ENCODE assay signal across 8 cellular contexts in the genomic region with DNA sequence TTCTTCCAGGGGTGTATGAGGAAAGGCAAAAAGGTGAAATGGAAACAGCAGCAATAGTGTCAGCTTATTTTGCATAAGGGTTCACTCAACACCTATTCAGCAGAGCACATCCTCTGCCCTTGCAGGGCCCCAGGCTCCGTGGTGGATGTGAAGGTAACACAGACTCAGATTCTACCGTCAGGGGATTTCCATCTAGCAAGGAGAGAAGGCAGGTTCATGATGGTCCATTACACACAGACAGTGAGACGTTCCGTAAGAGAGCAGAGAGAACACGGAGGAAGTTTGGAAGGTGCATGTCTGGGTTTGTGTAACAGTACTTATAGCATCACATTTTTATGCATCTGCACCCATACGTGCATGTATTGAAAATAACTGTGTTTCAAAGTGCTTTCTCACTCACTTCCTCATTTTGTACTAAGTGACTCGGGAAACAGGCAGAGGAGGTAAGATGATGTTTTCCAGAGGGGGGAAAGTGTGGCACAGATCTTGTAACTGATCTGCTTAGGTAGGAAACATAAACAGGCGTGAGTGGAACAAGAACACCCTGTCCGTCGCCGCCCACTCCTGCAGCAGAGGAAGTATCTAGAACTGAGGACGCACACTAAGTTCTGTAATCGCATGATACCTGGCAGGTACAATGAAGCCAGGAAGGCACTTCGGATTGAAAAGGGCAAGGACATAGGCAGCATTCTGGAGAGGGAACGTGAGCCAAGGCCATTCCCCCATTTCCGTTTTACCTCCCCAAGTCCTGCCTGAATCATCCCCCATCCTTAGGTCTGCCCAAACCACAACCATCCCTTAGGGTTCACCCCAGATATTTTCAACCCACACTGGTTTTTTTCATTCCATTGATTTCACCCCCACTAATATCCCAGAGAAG. TPM values are rescaled to one million over a fixed set of nuclear protein-coding genes. Genes with fewer than 3 reads are reported as not detected.
DNase-seq lines count a peak whose midpoint lies in the region; ATAC-seq and TF ChIP-seq lines count a peak whose summit lies in the region.

No MANE protein-coding gene starts in this region.

- H3K4me1 ChIP-seq in BE2C: no peaks in the 10 kb centered on the region
- H3K4me1 ChIP-seq in hepatocyte (ENCODE audit: insufficient read depth): peaks cover 16% of the 10 kb centered on the region

- peaks cover 30% of the 10 kb centered on the region for H3K27me3 ChIP-seq in BE2C
- H3K27me3 ChIP-seq in SU-DHL-6 (ENCODE audit: low read length): no peaks in the 10 kb centered on the region
- no peaks in the 10 kb centered on the region for H3K27me3 ChIP-seq in hepatocyte

- H3K9me2 ChIP-seq in SU-DHL-6 (replicated peaks; ENCODE audit: insufficient read depth, low read length) (no peaks in the 10 kb centered on the region), hepatocyte (replicated peaks; ENCODE audit: insufficient read depth) (no peaks in the 10 kb centered on the region)

- H4K20me1 ChIP-seq in SU-DHL-6 (ENCODE audit: low read depth, low read length): no peaks in the 10 kb centered on the region
- H4K20me1 ChIP-seq in hepatocyte (ENCODE audit: insufficient read depth, poor library complexity, severe bottlenecking): no peaks in the 10 kb centered on the region

- H3K27me3 Mint-ChIP-seq in stimulated activated naive CD8-positive, alpha-beta T cell treated with anti-CD3 and anti-CD28 coated beads, Interleukin-15, Interleukin-2, amounts not matched to agents 100 ng/mL and 50 ng/mL, for 24 hours: peaks cover 69% of the 10 kb centered on the region

- H3K36me3 ChIP-seq in BE2C (no peaks in the 10 kb centered on the region), SU-DHL-6 (ENCODE audit: low read length) (no peaks in the 10 kb centered on the region), hepatocyte (replicated peaks; ENCODE audit: insufficient read depth, low read depth) (no peaks in the 10 kb centered on the region)

- DNase-seq in BE2C (no peak), hepatocyte (ENCODE audit: low spot score) (no peak), NCI-H2171 (lab: John Stamatoyannopoulos, UW) (no peak)
- no peak for DNase-seq in stimulated activated naive CD4-positive, alpha-beta T cell treated with Interleukin-2 at 50 U/mL for 16 hours (lab: John Stamatoyannopoulos, UW)

- peak overlapping the region; percentile 45; the same call in 1 of the 2 replicates for H3K9ac ChIP-seq in SU-DHL-6 (ENCODE audit: low read length)

- H3F3A ChIP-seq in SU-DHL-6 (ENCODE audit: insufficient read depth): no peaks in the 10 kb centered on the region

- TF ChIP-seq CTCF in BE2C (IDR thresholded peaks at IDR 0.05; ENCODE audit: low read depth, low read length) (no peak), SU-DHL-6 (IDR thresholded peaks at IDR 0.05; ENCODE audit: insufficient read depth, low read length, poor library complexity, severe bottlenecking) (no peak), hepatocyte (IDR thresholded peaks at IDR 0.05; ENCODE audit: poor library complexity) (no peak)

- H2AFZ ChIP-seq in SU-DHL-6 (ENCODE audit: low read depth, low read length, severe bottlenecking) (no peak overlapping the region), hepatocyte (peak overlapping the region; percentile 91)

- H3K4me2 ChIP-seq in SU-DHL-6 (ENCODE audit: low read depth, low read length, poor library complexity, severe bottlenecking) (peak overlapping the region; percentile 35), hepatocyte (peak overlapping the region; percentile 90)

- H3K36me3 Mint-ChIP-seq in stimulated activated naive CD8-positive, alpha-beta T cell treated with anti-CD3 and anti-CD28 coated beads, Interleukin-15, Interleukin-2, amounts not matched to agents 100 ng/mL and 50 ng/mL, for 24 hours (ENCODE audit: low read depth): no peaks in the 10 kb centered on the region

- H3K9me3 ChIP-seq in BE2C (no peaks in the 10 kb centered on the region), SU-DHL-6 (ENCODE audit: insufficient read depth, low read length) (no peaks in the 10 kb centered on the region), hepatocyte (ENCODE audit: low read depth) (no peaks in the 10 kb centered on the region)

- peak overlapping the region; percentile 51; the same call in 1 of the 2 replicates for H3K4me3 ChIP-seq in BE2C (ENCODE audit: low read depth, low read length)
- peak overlapping the region; percentile 29 for H3K4me3 ChIP-seq in SU-DHL-6 (ENCODE audit: insufficient read depth, low read length, poor library complexity, severe bottlenecking)
- H3K4me3 ChIP-seq in hepatocyte: peak overlapping the region; percentile 71

- H3K27ac ChIP-seq in SU-DHL-6 (ENCODE audit: low read depth, low read length): peak overlapping the region; percentile 28
- H3K27ac ChIP-seq in hepatocyte: peak overlapping the region; percentile 89

- H3K4me1 Mint-ChIP-seq in stimulated activated naive CD8-positive, alpha-beta T cell treated with anti-CD3 and anti-CD28 coated beads, Interleukin-15, Interleukin-2, amounts not matched to agents 100 ng/mL and 50 ng/mL, for 24 hours (ENCODE audit: low read depth): peaks cover 10% of the 10 kb centered on the region

- peak overlapping the region; percentile 35 for H3K4me3 Mint-ChIP-seq in stimulated activated naive CD8-positive, alpha-beta T cell treated with anti-CD3 and anti-CD28 coated beads, Interleukin-15, Interleukin-2, amounts not matched to agents 100 ng/mL and 50 ng/mL, for 24 hours

- WGBS in hepatocyte (ENCODE audit: low lambda C conversion rate, missing lambda C conversion rate): 72% methylated on average over 16 of the region's 16 CpGs

- H3K9me3 Mint-ChIP-seq in stimulated activated naive CD8-positive, alpha-beta T cell treated with anti-CD3 and anti-CD28 coated beads, Interleukin-15, Interleukin-2, amounts not matched to agents 100 ng/mL and 50 ng/mL, for 24 hours: no peaks in the 10 kb centered on the region

- no peak overlapping the region for H3K27ac Mint-ChIP-seq in stimulated activated naive CD8-positive, alpha-beta T cell treated with anti-CD3 and anti-CD28 coated beads, Interleukin-15, Interleukin-2, amounts not matched to agents 100 ng/mL and 50 ng/mL, for 24 hours

- no peaks in the 10 kb centered on the region for H3K79me2 ChIP-seq in SU-DHL-6 (ENCODE audit: insufficient read depth, low read length)
- H3K79me2 ChIP-seq in hepatocyte: no peaks in the 10 kb centered on the region

- peak; percentile 76 for ATAC-seq in GM18867 (IDR thresholded peaks at IDR 0.05; ENCODE audit: unreplicated experiment)
- ATAC-seq in HG02981 (IDR thresholded peaks at IDR 0.05; ENCODE audit: unreplicated experiment): peak; percentile 65

RNA-seq across cellular contexts. Expression of a gene that starts 1.0 kb away (rescaled TPM):
- not detected for polyA plus RNA-seq in BE2C (2012; ENCODE audit: insufficient read depth, insufficient read length, low read depth)
- 0.28 and 0.43 TPM in 2 replicates for total RNA-seq in hepatocyte
- polyA plus RNA-seq in hepatocyte: 0.24 and 0.75 TPM in 2 replicates
